ENCODE assay signal across 21 cellular contexts in genomic region chr3:72744330-72744729, GRCh38.
"Had no signal": no experiment of that assay in that cellular context is flagged by ENCODE, and none has a peak within 500 bp of the region (broad histone marks: within the 10 kb centered on the region; RNA-seq: fewer than 3 reads in every experiment).

No MANE protein-coding gene starts in this region.

- H3K4me3 Mint-ChIP-seq: activated CD4-positive, alpha-beta memory T cell treated with anti-CD3 and anti-CD28 coated beads for 36 hours; activated naive CD8-positive, alpha-beta T cell; activated T-helper 1 cell treated with anti-CD3 and anti-CD28 coated beads, Interleukin-12 subunit alpha, Interleukin-12 subunit beta, Interleukin-2, Interleukin-4 antibody, amounts not matched to agents 30 ng/mL and 10 ng/mL and 1 ng/mL, durations not matched to agents 14 hours and 24 hours and 36 hours; dendritic cell treated with granulocyte-macrophage colony-stimulating factor and Interleukin-4, amounts not matched to agents 40 ng/mL and 50 ng/mL, for 4 days; memory B cell; naive thymus-derived CD4-positive, alpha-beta T cell; stimulated activated memory B cell treated with anti-CD40 and anti-IgM and Interleukin-4, amounts not matched to agents 10 μg/mL and 1 μg/mL and 100 μg/mL, for 72 hours; T-helper 1 cell treated with Interleukin-12 subunit alpha and Interleukin-12 subunit beta and Interleukin-4 antibody, amounts not matched to agents 30 μg/mL and 1 μg/mL, for 36 hours; WTC11 had no signal

- H3K27me3 Mint-ChIP-seq: activated CD4-positive, alpha-beta memory T cell treated with anti-CD3 and anti-CD28 coated beads for 36 hours; activated naive CD8-positive, alpha-beta T cell had no signal

- H3K9me3 Mint-ChIP-seq: activated CD4-positive, alpha-beta memory T cell treated with anti-CD3 and anti-CD28 coated beads for 36 hours; activated T-helper 1 cell treated with anti-CD3 and anti-CD28 coated beads, Interleukin-12 subunit alpha, Interleukin-12 subunit beta, Interleukin-2, Interleukin-4 antibody, amounts not matched to agents 30 ng/mL and 10 ng/mL and 1 ng/mL, durations not matched to agents 14 hours and 24 hours and 36 hours; dendritic cell treated with granulocyte-macrophage colony-stimulating factor and Interleukin-4, amounts not matched to agents 40 ng/mL and 50 ng/mL, for 4 days; memory B cell; stimulated activated memory B cell treated with anti-CD40 and anti-IgM and Interleukin-4, amounts not matched to agents 10 μg/mL and 1 μg/mL and 100 μg/mL, for 72 hours; T-helper 1 cell treated with Interleukin-12 subunit alpha and Interleukin-12 subunit beta and Interleukin-4 antibody, amounts not matched to agents 30 μg/mL and 1 μg/mL, for 36 hours; WTC11 had no signal

- ATAC-seq: heart right ventricle; naive thymus-derived CD4-positive, alpha-beta T cell; stimulated activated memory B cell treated with anti-CD40 and anti-IgM and Interleukin-4, amounts not matched to agents 10 μg/mL and 1 μg/mL and 100 μg/mL, for 72 hours; WTC11 had no signal

- H3K27ac Mint-ChIP-seq: activated CD4-positive, alpha-beta memory T cell treated with anti-CD3 and anti-CD28 coated beads for 36 hours; activated naive CD8-positive, alpha-beta T cell; activated T-helper 1 cell treated with anti-CD3 and anti-CD28 coated beads, Interleukin-12 subunit alpha, Interleukin-12 subunit beta, Interleukin-2, Interleukin-4 antibody, amounts not matched to agents 30 ng/mL and 10 ng/mL and 1 ng/mL, durations not matched to agents 14 hours and 24 hours and 36 hours; dendritic cell treated with granulocyte-macrophage colony-stimulating factor and Interleukin-4, amounts not matched to agents 40 ng/mL and 50 ng/mL, for 4 days; memory B cell; stimulated activated memory B cell treated with anti-CD40 and anti-IgM and Interleukin-4, amounts not matched to agents 10 μg/mL and 1 μg/mL and 100 μg/mL, for 72 hours; T-helper 1 cell treated with Interleukin-12 subunit alpha and Interleukin-12 subunit beta and Interleukin-4 antibody, amounts not matched to agents 30 μg/mL and 1 μg/mL, for 36 hours; WTC11 had no signal

- DNase-seq: activated CD4-positive, alpha-beta memory T cell treated with anti-CD3 and anti-CD28 coated beads for 36 hours; activated CD4-positive, alpha-beta T cell treated with anti-CD3 and anti-CD28 coated beads for 4 hours; activated T-cell treated with anti-CD3 and anti-CD28 coated beads for 4 hours; amniotic stem cell; effector CD8-positive, alpha-beta T cell; esophagus squamous epithelium; heart right ventricle; naive thymus-derived CD4-positive, alpha-beta T cell; sigmoid colon; stimulated activated CD4-positive, alpha-beta T cell treated with anti-CD3 and anti-CD28 coated beads, Interleukin-4, amount 100 ng/mL, for 4 hours; testis; upper lobe of left lung had no signal

- H3K36me3 Mint-ChIP-seq: WTC11 had no signal

- H3K27ac ChIP-seq: esophagus squamous epithelium, heart right ventricle, neutrophil, parathyroid adenoma, sigmoid colon, testis, upper lobe of left lung had no signal
